Comparison of ENCODE assay signal across 29 cellular contexts in the genomic region with DNA sequence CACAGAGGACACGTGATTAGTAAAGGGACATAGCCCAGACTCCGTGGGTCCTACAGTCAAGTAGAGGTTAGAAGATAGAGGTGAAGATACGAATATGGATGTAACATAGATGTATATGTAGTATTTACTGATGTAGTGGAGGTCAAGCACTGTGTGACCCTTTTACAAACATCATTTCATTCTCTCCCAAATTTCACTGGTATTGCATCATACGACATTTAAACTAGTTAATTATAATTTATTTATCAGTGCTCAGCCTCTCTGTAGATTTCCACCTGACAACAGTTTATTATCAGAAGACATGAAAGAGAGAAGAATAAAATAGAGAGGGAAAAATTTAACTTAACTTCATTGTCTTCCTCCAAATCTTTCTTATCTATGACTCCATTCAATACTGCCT.
"Had no signal": no experiment of that assay in that cellular context is flagged by ENCODE, and none has a peak within 500 bp of the region (broad histone marks: within the 10 kb centered on the region; RNA-seq: fewer than 3 reads in every experiment).

No MANE protein-coding gene starts in this region.

- H3K27ac Mint-ChIP-seq: stimulated activated effector memory CD8-positive, alpha-beta T cell treated with anti-CD3 and anti-CD28 coated beads, Interleukin-12 subunit alpha, Interleukin-12 subunit beta, amount 100 ng/mL, for 72 hours; stimulated activated memory B cell treated with anti-CD40 and anti-IgM and Interleukin-4, amounts not matched to agents 10 μg/mL and 1 μg/mL and 100 μg/mL, for 72 hours; stimulated activated naive B cell treated with anti-CD40 and anti-IgM and Interleukin-4, amounts not matched to agents 10 μg/mL and 1 μg/mL and 100 μg/mL, for 72 hours; stimulated activated naive CD8-positive, alpha-beta T cell treated with anti-CD3 and anti-CD28 coated beads, Interleukin-15, amount 100 ng/mL, for 72 hours; stimulated activated naive CD8-positive, alpha-beta T cell treated with anti-CD3 and anti-CD28 coated beads, Interleukin-15, Interleukin-2, amounts not matched to agents 100 ng/mL and 50 ng/mL, for 24 hours; type B pancreatic cell had no signal

- H3K27me3 ChIP-seq: stomach, suprapubic skin, testis, thyroid gland, tibial artery, tibial nerve, transverse colon, upper lobe of left lung, upper lobe of right lung, uterus, vagina had no signal

- H3K4me1 Mint-ChIP-seq: stimulated activated effector memory CD8-positive, alpha-beta T cell treated with anti-CD3 and anti-CD28 coated beads, Interleukin-12 subunit alpha, Interleukin-12 subunit beta, amount 100 ng/mL, for 72 hours; stimulated activated memory B cell treated with anti-CD40 and anti-IgM and Interleukin-4, amounts not matched to agents 10 μg/mL and 1 μg/mL and 100 μg/mL, for 72 hours; stimulated activated naive B cell treated with anti-CD40 and anti-IgM and Interleukin-4, amounts not matched to agents 10 μg/mL and 1 μg/mL and 100 μg/mL, for 72 hours; stimulated activated naive CD8-positive, alpha-beta T cell treated with anti-CD3 and anti-CD28 coated beads, Interleukin-15, amount 100 ng/mL, for 72 hours had no signal

- FAIRE-seq: urothelium cell line had no signal

- H3K36me3 Mint-ChIP-seq: stimulated activated effector memory CD8-positive, alpha-beta T cell treated with anti-CD3 and anti-CD28 coated beads, Interleukin-12 subunit alpha, Interleukin-12 subunit beta, amount 100 ng/mL, for 72 hours; stimulated activated memory B cell treated with anti-CD40 and anti-IgM and Interleukin-4, amounts not matched to agents 10 μg/mL and 1 μg/mL and 100 μg/mL, for 72 hours; stimulated activated naive B cell treated with anti-CD40 and anti-IgM and Interleukin-4, amounts not matched to agents 10 μg/mL and 1 μg/mL and 100 μg/mL, for 72 hours; type B pancreatic cell had no signal

- H3K4me3 Mint-ChIP-seq: stimulated activated effector memory CD8-positive, alpha-beta T cell treated with anti-CD3 and anti-CD28 coated beads, Interleukin-12 subunit alpha, Interleukin-12 subunit beta, amount 100 ng/mL, for 72 hours; stimulated activated memory B cell treated with anti-CD40 and anti-IgM and Interleukin-4, amounts not matched to agents 10 μg/mL and 1 μg/mL and 100 μg/mL, for 72 hours; stimulated activated naive B cell treated with anti-CD40 and anti-IgM and Interleukin-4, amounts not matched to agents 10 μg/mL and 1 μg/mL and 100 μg/mL, for 72 hours; stimulated activated naive CD8-positive, alpha-beta T cell treated with anti-CD3 and anti-CD28 coated beads, Interleukin-15, amount 100 ng/mL, for 72 hours; stimulated activated naive CD8-positive, alpha-beta T cell treated with anti-CD3 and anti-CD28 coated beads, Interleukin-15, Interleukin-2, amounts not matched to agents 100 ng/mL and 50 ng/mL, for 24 hours; type B pancreatic cell had no signal

- H3K4me1 ChIP-seq: suprapubic skin, testis, thyroid gland, tibial artery, tibial nerve, transverse colon, upper lobe of left lung, upper lobe of right lung, uterus, vagina had no signal

- H3K4me3 ChIP-seq: stomach, suprapubic skin, testis, thoracic aorta, thyroid gland, tibial artery, tibial nerve, transverse colon, upper lobe of left lung, upper lobe of right lung, uterus, vagina had no signal

- H3K9me3 Mint-ChIP-seq: stimulated activated effector memory CD8-positive, alpha-beta T cell treated with anti-CD3 and anti-CD28 coated beads, Interleukin-12 subunit alpha, Interleukin-12 subunit beta, amount 100 ng/mL, for 72 hours; stimulated activated memory B cell treated with anti-CD40 and anti-IgM and Interleukin-4, amounts not matched to agents 10 μg/mL and 1 μg/mL and 100 μg/mL, for 72 hours; stimulated activated naive CD8-positive, alpha-beta T cell treated with anti-CD3 and anti-CD28 coated beads, Interleukin-15, amount 100 ng/mL, for 72 hours; type B pancreatic cell had no signal

- ATAC-seq: stimulated activated effector memory CD8-positive, alpha-beta T cell treated with anti-CD3 and anti-CD28 coated beads, Interleukin-12 subunit alpha, Interleukin-12 subunit beta, amount 100 ng/mL, for 72 hours; stimulated activated memory B cell treated with anti-CD40 and anti-IgM and Interleukin-4, amounts not matched to agents 10 μg/mL and 1 μg/mL and 100 μg/mL, for 72 hours; stimulated activated naive B cell treated with anti-CD40 and anti-IgM and Interleukin-4, amounts not matched to agents 10 μg/mL and 1 μg/mL and 100 μg/mL, for 72 hours; stimulated activated naive CD8-positive, alpha-beta T cell treated with anti-CD3 and anti-CD28 coated beads, Interleukin-15, amount 100 ng/mL, for 72 hours; stimulated activated naive CD8-positive, alpha-beta T cell treated with anti-CD3 and anti-CD28 coated beads, Interleukin-15, Interleukin-2, amounts not matched to agents 100 U/mL and 50 U/mL, for 24 hours; upper lobe of right lung had no signal

- H3K36me3 ChIP-seq: stomach, suprapubic skin, thoracic aorta, thyroid gland, tibial artery, tibial nerve, transverse colon, upper lobe of left lung, upper lobe of right lung, uterus, vagina had no signal

- H3K27ac ChIP-seq: stomach, suprapubic skin, testis, thoracic aorta, thyroid gland, tibial artery, tibial nerve, transverse colon, upper lobe of left lung, upper lobe of right lung, uterus, vagina had no signal

- H3K9me3 ChIP-seq: stomach, suprapubic skin, testis, thoracic aorta, thyroid gland, tibial artery, tibial nerve, transverse colon, upper lobe of left lung, upper lobe of right lung, uterus, vagina had no signal

- DNase-seq: stimulated activated CD4-positive, alpha-beta T cell treated with anti-CD3 and anti-CD28 coated beads, Interleukin-2, amount 100 ng/mL, for 48 hours; stimulated activated CD4-positive, alpha-beta T cell treated with anti-CD3 and anti-CD28 coated beads, Interleukin-4, amount 100 ng/mL, for 1 hour; stimulated activated CD4-positive, alpha-beta T cell treated with anti-CD3 and anti-CD28 coated beads, Interleukin-4, amount 100 ng/mL, for 24 hours; stimulated activated CD4-positive, alpha-beta T cell treated with anti-CD3 and anti-CD28 coated beads, Interleukin-4, amount 100 ng/mL, for 4 hours; stimulated activated CD8-positive, alpha-beta memory T cell treated with anti-CD3 and anti-CD28 coated beads, Interleukin-4, amount 100 ng/mL, for 48 hours; stimulated activated naive B cell treated with anti-CD40 and anti-IgM and Interleukin-4, amounts not matched to agents 10 μg/mL and 1 μg/mL and 100 μg/mL, for 72 hours; stimulated activated naive CD4-positive, alpha-beta T cell; stimulated activated naive CD4-positive, alpha-beta T cell treated with Interleukin-2 at 50 U/mL for 16 hours; stimulated activated naive CD8-positive, alpha-beta T cell treated with anti-CD3 and anti-CD28 coated beads, Interleukin-15, amount 100 ng/mL, for 72 hours; stimulated activated naive CD8-positive, alpha-beta T cell treated with anti-CD3 and anti-CD28 coated beads, Interleukin-15, Interleukin-2, amounts not matched to agents 100 U/mL and 50 U/mL, for 24 hours; stomach; substantia nigra; testis; thyroid gland; tibial artery; transverse colon; trophoblast cell; upper lobe of left lung; upper lobe of right lung; uterus had no signal

- H3K27me3 Mint-ChIP-seq: stimulated activated memory B cell treated with anti-CD40 and anti-IgM and Interleukin-4, amounts not matched to agents 10 μg/mL and 1 μg/mL and 100 μg/mL, for 72 hours; stimulated activated naive B cell treated with anti-CD40 and anti-IgM and Interleukin-4, amounts not matched to agents 10 μg/mL and 1 μg/mL and 100 μg/mL, for 72 hours; stimulated activated naive CD8-positive, alpha-beta T cell treated with anti-CD3 and anti-CD28 coated beads, Interleukin-15, Interleukin-2, amounts not matched to agents 100 ng/mL and 50 ng/mL, for 24 hours had no signal
